ENCODE assay signal across 19 cellular contexts in the genomic region with DNA sequence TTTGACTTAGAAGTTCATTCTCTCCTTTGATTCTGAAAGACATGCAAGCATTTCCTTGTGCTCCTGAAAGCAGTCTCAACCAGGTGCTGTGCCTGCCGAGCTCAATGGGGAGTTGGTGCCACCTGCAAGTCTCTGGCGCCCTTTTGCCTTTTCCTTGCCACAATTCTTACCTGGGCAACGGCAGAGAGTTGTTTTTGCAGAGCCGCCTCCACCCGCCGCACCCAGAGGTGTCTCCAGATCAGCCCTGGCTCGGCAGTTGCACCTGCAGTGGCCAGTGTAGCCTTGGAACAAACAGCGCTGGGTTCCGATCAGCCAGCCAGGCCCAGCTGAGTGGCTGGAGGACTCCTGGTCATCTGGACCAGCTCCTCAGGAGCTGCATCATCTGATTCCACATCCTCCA.
"Had no signal": no experiment of that assay in that cellular context is flagged by ENCODE, and none has a peak within 500 bp of the region (broad histone marks: within the 10 kb centered on the region; RNA-seq: fewer than 3 reads in every experiment).

No MANE protein-coding gene starts in this region.

- H3K9me3 ChIP-seq: esophagus squamous epithelium, gastrocnemius medialis, lower lobe of right lung had no signal

- ATAC-seq: gastrocnemius medialis, heart right ventricle, left cardiac atrium, left lung, left ventricle myocardium superior, lower lobe of right lung, mucosa of descending colon had no signal

- H3K27me3 ChIP-seq: esophagus squamous epithelium, gastrocnemius medialis, heart right ventricle, left lung had no signal

- H3K27ac ChIP-seq: coronary artery, dorsolateral prefrontal cortex, esophagus squamous epithelium, gastrocnemius medialis, heart right ventricle, left lung, lower lobe of right lung had no signal

- H3K4me1 ChIP-seq: esophagus squamous epithelium, gastrocnemius medialis, heart right ventricle, left lung, lower lobe of right lung had no signal

- H3K4me3 Mint-ChIP-seq: mesothelial cell of epicardium had no signal

- H3K4me1 Mint-ChIP-seq: mesothelial cell of epicardium had no signal

- H3K27ac Mint-ChIP-seq: mesothelial cell of epicardium had no signal

- H3K36me3 Mint-ChIP-seq: mesothelial cell of epicardium had no signal

- H3K36me3 ChIP-seq: esophagus squamous epithelium, gastrocnemius medialis, heart right ventricle, left lung, lower lobe of right lung had no signal

- H3K4me3 ChIP-seq: coronary artery, dorsolateral prefrontal cortex, esophagus squamous epithelium, gastrocnemius medialis, heart right ventricle, left lung, lower lobe of right lung, mucosa of descending colon had no signal

- DNase-seq: dermis blood vessel endothelial cell; dorsolateral prefrontal cortex; effector CD4-positive, alpha-beta T cell; effector memory CD4-positive, alpha-beta T cell; esophagus squamous epithelium; foreskin fibroblast; foreskin melanocyte; gastrocnemius medialis; glutamatergic neuron; heart right ventricle; hippocampal formation; left cardiac atrium; left lung; left ventricle myocardium superior; lower lobe of right lung; mesenchymal stem cell; mucosa of descending colon had no signal
